1 cellular context compared by ENCODE assay signal in the genomic region with DNA sequence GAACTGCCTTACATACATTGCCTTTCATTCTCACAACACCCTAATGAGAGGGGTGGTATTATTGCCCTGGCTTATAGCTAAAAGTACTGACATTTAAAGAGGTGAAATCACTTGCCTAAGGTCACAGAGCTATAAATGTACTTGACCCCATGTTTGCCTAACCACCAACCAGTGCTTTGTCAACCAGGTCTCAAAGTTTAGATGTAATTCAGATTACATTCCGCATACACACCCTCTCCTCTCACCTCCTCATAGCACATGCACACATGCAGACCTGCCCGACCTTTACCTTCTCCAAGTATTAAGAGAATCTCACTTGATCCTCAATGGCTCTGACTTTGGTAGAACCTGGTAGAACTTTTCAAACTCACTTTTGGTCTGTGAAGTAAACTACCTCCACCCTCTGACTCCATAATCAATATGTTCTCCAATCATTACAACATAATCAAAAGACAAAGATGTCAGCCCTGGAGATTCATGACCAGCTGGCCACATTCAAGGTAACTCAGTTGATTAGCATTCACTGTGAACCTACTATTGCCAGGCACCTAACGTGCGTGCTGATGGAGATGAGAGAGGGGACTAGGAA.
TF ChIP-seq lines count a peak whose summit lies in the region.

No MANE protein-coding gene starts in this region.

TF ChIP-seq in H1, 55 proteins besides CTCF, POLR2A, EP300 and RAD21:
- TF ChIP-seq TEAD4 (IDR thresholded peaks at IDR 0.05; ENCODE audit: low read depth, low read length) (no peak), SUZ12 (IDR thresholded peaks at IDR 0.05; ENCODE audit: low read length) (0 out of 2 replicates have a peak, but pooled peaks have one; percentile 3)
